In genomic region chr6:125918230-125918629, GRCh38 we compare ENCODE assay signal across 8 cellular contexts. TPM values are rescaled to one million over a fixed set of nuclear protein-coding genes. Genes with fewer than 3 reads are reported as not detected.
A peak's percentile ranks its signal among the peaks of the same experiment; 100 is the strongest.
DNase-seq lines count a peak whose midpoint lies in the region; ATAC-seq, FAIRE-seq and TF ChIP-seq lines count a peak whose summit lies in the region.

No MANE protein-coding gene starts in this region.

- H3K27me3 Mint-ChIP-seq in CD4-positive, alpha-beta memory T cell: no peaks in the 10 kb centered on the region

- TF ChIP-seq POLR2A in esophagus muscularis mucosa (IDR thresholded peaks at IDR 0.05; ENCODE audit: low read depth): no peak

- FAIRE-seq in pancreas (lab: Jason Lieb, UNC): no peak

- TF ChIP-seq EP300 in esophagus muscularis mucosa (IDR thresholded peaks at IDR 0.05): no peak

- no peak for TF ChIP-seq CTCF in PC-9 (conservative IDR thresholded peaks at IDR 0.05)
- no peak for TF ChIP-seq CTCF in esophagus muscularis mucosa (IDR thresholded peaks at IDR 0.05)
- TF ChIP-seq CTCF in pancreas (IDR thresholded peaks at IDR 0.05): no peak

- 82% methylated on average over 4 of the region's 4 CpGs for WGBS in esophagus muscularis mucosa
- 74 to 76% methylated on average over 4 of the region's 4 CpGs for WGBS in pancreas, 2 donors

- H3K36me3 Mint-ChIP-seq in CD4-positive, alpha-beta memory T cell: peaks cover 38 to 73% of the 10 kb centered on the region in 2 donors

- H3K27ac ChIP-seq in CD4-positive, alpha-beta memory T cell (ENCODE audit: low read depth, low read length): peak overlapping the region; percentile 73
- H3K27ac ChIP-seq in PC-9 (peak overlapping the region; percentile 98), esophagus muscularis mucosa (replicated peaks in 1 of 4) (peak overlapping the region; percentile 42 to 73 (median 66)), pancreas (peak overlapping the region in 3 of 4 donors; percentile 7 to 97 (median 84))

- CTCF ChIA-PET in CD4-positive, alpha-beta memory T cell (lab: Charles Lee; ENCODE audit: partially characterized antibody): interaction anchor here (0.7 to 8.5 kb wide), 9 partner anchors 8 to 137 kb away, joined by 3 to 65 read pairs (median 10); partner anchors contain the start of genes HINT3 and NCOA7
- CTCF ChIA-PET in PC-9 (lab: Charles Lee): interaction anchor here (2.6 kb wide), 1 partner anchor 39 kb away, joined by 12 read pairs; no protein-coding TSS in a partner anchor

- H3K4me1 ChIP-seq in CD4-positive, alpha-beta memory T cell (ENCODE audit: insufficient read depth, low read length): peaks cover 23% of the 10 kb centered on the region
- H3K4me1 ChIP-seq in PC-9 (replicated peaks; ENCODE audit: insufficient read depth) (peaks cover 75% of the 10 kb centered on the region), esophagus muscularis mucosa (peaks cover 0 to 10% (median 5%) of the 10 kb centered on the region in 4 donors), pancreas (peaks cover 0 to 27% (median 0%) of the 10 kb centered on the region in 3 donors)

- H3K9me3 ChIP-seq in CD4-positive, alpha-beta memory T cell (ENCODE audit: control insufficient read depth in 1 of 2, low read length in 2 of 2): no peaks in the 10 kb centered on the region
- H3K9me3 ChIP-seq in PC-9 (ENCODE audit: insufficient read depth, low read depth): no peaks in the 10 kb centered on the region
- H3K9me3 ChIP-seq in esophagus muscularis mucosa: no peaks in the 10 kb centered on the region
- no peaks in the 10 kb centered on the region for H3K9me3 ChIP-seq in pancreas

- BruUV-seq in PC-9 (replicated peaks; lab: Mats Ljungman, UMichigan): TSS peak; percentile 82

- no peak overlapping the region for H2AFZ ChIP-seq in PC-9

- no peaks in the 10 kb centered on the region for H3K9me3 Mint-ChIP-seq in CD4-positive, alpha-beta memory T cell

- no peaks in the 10 kb centered on the region for H3K27me3 ChIP-seq in CD4-positive, alpha-beta memory T cell (ENCODE audit: insufficient read depth, low read length)
- H3K27me3 ChIP-seq in PC-9 (ENCODE audit: insufficient read depth, low read depth): no peaks in the 10 kb centered on the region
- no peaks in the 10 kb centered on the region for H3K27me3 ChIP-seq in esophagus muscularis mucosa
- no peaks in the 10 kb centered on the region for H3K27me3 ChIP-seq in pancreas

- intact Hi-C loops in CD4-positive, alpha-beta memory T cell (cut with micrococcal nuclease): loop anchor here (2.0 kb wide), 1 partner anchor 39 kb away; the partner anchor contains the start of gene HINT3
- intact Hi-C loops in PC-9 (cut with micrococcal nuclease; ENCODE audit: unreplicated experiment): loop anchor here (2.0 kb wide), 1 partner anchor 39 kb away; the partner anchor contains the start of gene HINT3
- intact Hi-C loops in esophagus muscularis mucosa (cut with DNase I): no loop called here
- intact Hi-C loops in pancreas (cut with DNase I): no loop called here

- DNase-seq in CD4-positive, alpha-beta memory T cell: no peak
- DNase-seq in PC-9 (no peak), esophagus muscularis mucosa (ENCODE audit: extremely low spot score) (no peak), pancreas (no peak), NCI-H524 (lab: John Stamatoyannopoulos, UW) (no peak), GF-D8 (lab: John Stamatoyannopoulos, UW) (no peak)

- H3K36me3 ChIP-seq in CD4-positive, alpha-beta memory T cell (ENCODE audit: insufficient read depth, low read length): peaks cover 13% of the 10 kb centered on the region
- H3K36me3 ChIP-seq in PC-9 (ENCODE audit: low read depth): peaks cover 44% of the 10 kb centered on the region
- H3K36me3 ChIP-seq in esophagus muscularis mucosa: peaks cover 25 to 64% (median 40%) of the 10 kb centered on the region in 4 donors
- peaks cover 0 to 9% (median 0%) of the 10 kb centered on the region in 3 donors for H3K36me3 ChIP-seq in pancreas

- H3F3A ChIP-seq in PC-9 (ENCODE audit: insufficient read depth, low read depth): peaks cover 39% of the 10 kb centered on the region

- H4K20me1 ChIP-seq in PC-9 (ENCODE audit: insufficient read depth): no peaks in the 10 kb centered on the region

- H3K4me1 Mint-ChIP-seq in CD4-positive, alpha-beta memory T cell: peaks cover 21 to 28% (median 24%) of the 10 kb centered on the region in 4 donors

- H3K4me2 ChIP-seq in PC-9: peak overlapping the region; percentile 74

- H3K4me3 Mint-ChIP-seq in CD4-positive, alpha-beta memory T cell: peak overlapping the region in 3 of 8 donors; percentile 11 to 87 (median 82)

- POLR2A ChIA-PET in CD4-positive, alpha-beta memory T cell (lab: Charles Lee; ENCODE audit: partially characterized antibody): interaction anchor here (2.5 to 7.9 kb wide), 2 partner anchors 128 to 137 kb away, joined by 11 to 56 read pairs; partner anchors contain the start of gene NCOA7
- POLR2A ChIA-PET in PC-9 (lab: Charles Lee; ENCODE audit: unreplicated experiment): interaction anchor here (0.6 to 1.3 kb wide), 2 partner anchors 28 to 33 kb away, joined by 3 to 11 read pairs; no protein-coding TSS in a partner anchor

- no peaks in the 10 kb centered on the region for H3K9me2 ChIP-seq in PC-9 (ENCODE audit: insufficient read depth)

- H3K4me3 ChIP-seq in CD4-positive, alpha-beta memory T cell (ENCODE audit: low read length in 2 of 2): no peak overlapping the region
- H3K4me3 ChIP-seq in PC-9: peak overlapping the region; percentile 71; the same call in 1 of the 2 replicates
- no peak overlapping the region for H3K4me3 ChIP-seq in esophagus muscularis mucosa
- no peak overlapping the region for H3K4me3 ChIP-seq in pancreas

- H3K27ac Mint-ChIP-seq in CD4-positive, alpha-beta memory T cell: peak overlapping the region; percentile 83 to 97 (median 95)

- peaks cover 37% of the 10 kb centered on the region for H3K79me2 ChIP-seq in PC-9 (ENCODE audit: low read depth)

- peak in 3 of 4 donors; percentile 1 to 7 (median 4) for ATAC-seq in pancreas
- ATAC-seq in GM19463 (IDR thresholded peaks at IDR 0.05; ENCODE audit: unreplicated experiment): no peak
- no peak for ATAC-seq in GM18909 (IDR thresholded peaks at IDR 0.05; ENCODE audit: poor library complexity, unreplicated experiment)

RNA-seq across cellular contexts. Expression of gene HINT3, which starts 38.3 kb away (rescaled TPM):
- total RNA-seq in CD4-positive, alpha-beta memory T cell: 10 to 100 TPM; 10.6 to 12.7 TPM
- polyA plus RNA-seq in CD4-positive, alpha-beta memory T cell: 1 to 10 TPM; 8.1 to 9.6 TPM
- total RNA-seq in PC-9 (2021): 13.6 and 14.4 TPM in 2 replicates
- 10 to 100 TPM; 33.8 to 49.3 (median 35.8) TPM for total RNA-seq in esophagus muscularis mucosa
- 10 to 100 TPM in 5 of 6 donors, 1 to 10 TPM in 1; 9.9 to 15.7 (median 11.9) TPM for total RNA-seq in pancreas
- 1 to 10 TPM; 2.6 to 8.7 TPM for polyA plus RNA-seq in pancreas

Comparison
In these comparisons a context has a peak if more than half of its experiments do, and no peak if none do; other contexts are left out.
1. ATAC-seq: peak in pancreas (3 of 4); none in GM19463 (single experiment) and GM18909 (single experiment).
2. intact Hi-C loops: an anchor here in CD4-positive, alpha-beta memory T cell (2.0 kb wide) and PC-9 (2.0 kb wide); none called in esophagus muscularis mucosa and pancreas.
3. Peak in every context shown above with its lines, with median percentiles within 50 percentile points of each other: H3K27ac ChIP-seq.